8 cellular contexts compared by ENCODE assay signal in genomic region chrX:100413231-100413630, GRCh38. TPM values are rescaled to one million over a fixed set of nuclear protein-coding genes. Genes with fewer than 3 reads are reported as not detected.
A peak's percentile ranks its signal among the peaks of the same experiment; 100 is the strongest.
DNase-seq lines count a peak whose midpoint lies in the region; ATAC-seq and TF ChIP-seq lines count a peak whose summit lies in the region.

No MANE protein-coding gene starts in this region.

- H3K4me1 Mint-ChIP-seq in activated CD8-positive, alpha-beta T cell treated with anti-CD3 and anti-CD28 coated beads for 36 hours (ENCODE audit: low read depth), result peaks cover 3% of the 10 kb centered on the region

- no peaks in the 10 kb centered on the region for H3K27me3 ChIP-seq in right cardiac atrium (ENCODE audit: control insufficient read depth, insufficient read depth)

- peak; percentile 72 for ATAC-seq in HG02870 (IDR thresholded peaks at IDR 0.05; ENCODE audit: unreplicated experiment)
- ATAC-seq in activated CD8-positive, alpha-beta T cell treated with anti-CD3 and anti-CD28 coated beads for 36 hours, result no peak
- peak; percentile 39 to 71 for ATAC-seq in right cardiac atrium

- WGBS in right cardiac atrium, result under 1% methylated on average over 5 of the region's 5 CpGs

- no peak overlapping the region for H3K27ac Mint-ChIP-seq in activated CD8-positive, alpha-beta T cell treated with anti-CD3 and anti-CD28 coated beads for 36 hours

- no peaks in the 10 kb centered on the region for H3K9me3 Mint-ChIP-seq in activated CD8-positive, alpha-beta T cell treated with anti-CD3 and anti-CD28 coated beads for 36 hours

- H3K4me3 ChIP-seq in right cardiac atrium (ENCODE audit: low read length), result no peak overlapping the region

- DNase-seq in AG09319 (ENCODE audit: extremely low read depth, low read depth), result peak; percentile 19
- DNase-seq in GM10266 (ENCODE audit: extremely low spot score), result peak; percentile 41
- DNase-seq in NCI-H2107 (lab: John Stamatoyannopoulos, UW), result peak; percentile 49
- peak; percentile 31 for DNase-seq in activated CD8-positive, alpha-beta T cell treated with anti-CD3 and anti-CD28 coated beads for 36 hours
- DNase-seq in right cardiac atrium, result peak in 1 of 3 donors; percentile 70
- DNase-seq in smooth muscle cell of the brain vasculature (ENCODE audit: low read depth, low spot score), result peak; percentile 39
- no peak for DNase-seq in cortex of kidney (lab: John Stamatoyannopoulos, UW)

- no peaks in the 10 kb centered on the region for H3K9me3 ChIP-seq in right cardiac atrium (ENCODE audit: control insufficient read depth, low read length)

- H3K4me3 Mint-ChIP-seq in activated CD8-positive, alpha-beta T cell treated with anti-CD3 and anti-CD28 coated beads for 36 hours, result no peak overlapping the region

- CTCF ChIA-PET in activated CD8-positive, alpha-beta T cell treated with anti-CD3 and anti-CD28 coated beads for 36 hours (lab: Charles Lee), result interaction anchor here (0.9 to 3.9 kb wide), 5 partner anchors 12 to 355 kb away, joined by 3 to 22 read pairs (median 3); no protein-coding TSS in a partner anchor

- H3K4me1 ChIP-seq in right cardiac atrium (ENCODE audit: control insufficient read depth, insufficient read depth, low read length), result no peaks in the 10 kb centered on the region

- TF ChIP-seq CTCF in AG09319 (IDR thresholded peaks at IDR 0.05; ENCODE audit: low read depth, low read length) (peak; percentile 43), GM10266 (IDR thresholded peaks at IDR 0.05; ENCODE audit: control insufficient read depth, insufficient read depth, low read depth, missing control alignments) (peak; percentile 26)
- no peak for TF ChIP-seq CTCF in activated CD8-positive, alpha-beta T cell treated with anti-CD3 and anti-CD28 coated beads for 36 hours (IDR thresholded peaks at IDR 0.05)

- POLR2A ChIA-PET in activated CD8-positive, alpha-beta T cell treated with anti-CD3 and anti-CD28 coated beads for 36 hours (lab: Charles Lee), result no interaction called here

- H3K27ac ChIP-seq in right cardiac atrium (ENCODE audit: low read length), result no peak overlapping the region

- H3K27me3 Mint-ChIP-seq in activated CD8-positive, alpha-beta T cell treated with anti-CD3 and anti-CD28 coated beads for 36 hours, result peaks cover 30% of the 10 kb centered on the region

- intact Hi-C loops in activated CD8-positive, alpha-beta T cell treated with anti-CD3 and anti-CD28 coated beads for 36 hours (cut with micrococcal nuclease), result no loop called here
- intact Hi-C loops in right cardiac atrium (cut with DNase I), result no loop called here

- H3K36me3 Mint-ChIP-seq in activated CD8-positive, alpha-beta T cell treated with anti-CD3 and anti-CD28 coated beads for 36 hours (ENCODE audit: low read depth), result no peaks in the 10 kb centered on the region

RNA-seq across cellular contexts. Expression of gene PCDH19, which starts 3.2 kb away (rescaled TPM):
- not detected for total RNA-seq in activated CD8-positive, alpha-beta T cell treated with anti-CD3 and anti-CD28 coated beads for 36 hours
- total RNA-seq in right cardiac atrium, result under 1 TPM; 0.26 to 0.40 (median 0.34) TPM
- polyA plus RNA-seq in right cardiac atrium, result 0.25 TPM
